Comparison of ENCODE assay signal across 10 cellular contexts in genomic region chr21:37914211-37914900, GRCh38. TPM values are rescaled to one million over a fixed set of nuclear protein-coding genes. Genes with fewer than 3 reads are reported as not detected.
DNase-seq lines count a peak whose midpoint lies in the region; TF ChIP-seq lines count a peak whose summit lies in the region.
"Had no signal": no experiment of that assay in that cellular context is flagged by ENCODE, and none has a peak within 500 bp of the region (broad histone marks: within the 10 kb centered on the region; RNA-seq: fewer than 3 reads in every experiment).

No MANE protein-coding gene starts in this region.

- no peaks in the 10 kb centered on the region for H3K9me3 Mint-ChIP-seq in MCF 10A (ENCODE audit: unreplicated experiment)

- H3K36me3 ChIP-seq in breast epithelium (no peaks in the 10 kb centered on the region), testis (ENCODE audit: low read depth, missing control alignments) (no peaks in the 10 kb centered on the region)

- CTCF ChIA-PET in MCF 10A (lab: Yijun Ruan, JAX), result interaction anchor here (0.6 kb wide), 1 partner anchor 12 kb away, joined by 3 read pairs; no protein-coding TSS in a partner anchor

- intact Hi-C loops in MCF 10A (cut with micrococcal nuclease), result no loop called here
- intact Hi-C loops in breast epithelium (cut with DNase I; ENCODE audit: low total_unique reads), result no loop called here
- intact Hi-C loops in testis (cut with DNase I; ENCODE audit: low total_unique reads), result no loop called here

- H3K4me1 ChIP-seq in breast epithelium (peaks cover 0 to 11% of the 10 kb centered on the region in 2 donors), testis (peaks cover 9% of the 10 kb centered on the region)

- TF ChIP-seq POLR2A in breast epithelium (IDR thresholded peaks at IDR 0.05) (no peak), testis (IDR thresholded peaks at IDR 0.05) (no peak)

- H3K4me1 Mint-ChIP-seq in MCF 10A (ENCODE audit: insufficient read depth, unreplicated experiment), result peaks cover 11% of the 10 kb centered on the region

- DNase-seq in MCF 10A (ENCODE audit: unreplicated experiment) (peak; percentile 30), breast epithelium (ENCODE audit: low spot score in 2 of 2) (no peak), NCI-H774 (lab: John Stamatoyannopoulos, UW) (peak; percentile 8), fibroblast of villous mesenchyme (ENCODE audit: low read depth) (peak; percentile 6), testis (peak; percentile 30), NCI-H187 (lab: John Stamatoyannopoulos, UW) (no peak), SW 1271 (lab: John Stamatoyannopoulos, UW) (no peak)
- DNase-seq in stimulated activated naive CD4-positive, alpha-beta T cell (lab: John Stamatoyannopoulos, UW), result no peak
- DNase-seq: naive B cell had no signal

- no peak overlapping the region for H3K4me3 Mint-ChIP-seq in MCF 10A (ENCODE audit: unreplicated experiment)

- H3K27ac Mint-ChIP-seq in MCF 10A (ENCODE audit: low read depth, unreplicated experiment), result no peak overlapping the region

- 3% methylated on average over 31 of the region's 31 CpGs for WGBS in testis, 2 donors

- H3K27ac ChIP-seq in breast epithelium (no peak overlapping the region), testis (no peak overlapping the region)

- POLR2A ChIA-PET in MCF 10A (lab: Yijun Ruan, JAX), result interaction anchor here (0.5 to 0.7 kb wide), 2 partner anchors 28 to 46 kb away, joined by 3 read pairs; no protein-coding TSS in a partner anchor

- peaks cover 31% of the 10 kb centered on the region for H3K27me3 Mint-ChIP-seq in MCF 10A (ENCODE audit: insufficient read depth, unreplicated experiment)

- H3K4me3 ChIP-seq in breast epithelium (no peak overlapping the region), fibroblast of villous mesenchyme (ENCODE audit: low read depth, low read length) (no peak overlapping the region), testis (peak overlapping the region in 1 of 2 donors; percentile 12)

- H3K27me3 ChIP-seq in breast epithelium (peaks cover 0 to 67% of the 10 kb centered on the region in 2 donors), testis (no peaks in the 10 kb centered on the region)

- H3K9me3 ChIP-seq in breast epithelium (no peaks in the 10 kb centered on the region), testis (no peaks in the 10 kb centered on the region)

- BruUV-seq in MCF 10A (replicated peaks; lab: Mats Ljungman, UMichigan), result no TSS peak

- no peaks in the 10 kb centered on the region for H3K36me3 Mint-ChIP-seq in MCF 10A (ENCODE audit: insufficient read depth, unreplicated experiment)

- TF ChIP-seq CTCF in MCF 10A (IDR thresholded peaks at IDR 0.05; ENCODE audit: unreplicated experiment), result no peak
- TF ChIP-seq CTCF in breast epithelium (IDR thresholded peaks at IDR 0.05), result no peak
- TF ChIP-seq CTCF in fibroblast of villous mesenchyme (IDR thresholded peaks at IDR 0.05; ENCODE audit: insufficient read depth, low read depth, low read length), result no peak
- no peak for TF ChIP-seq CTCF in testis (IDR thresholded peaks at IDR 0.05)

RNA-seq across cellular contexts. Expression of gene KCNJ6, which starts 1.9 kb away (rescaled TPM):
- total RNA-seq in MCF 10A (2022) (0.20 and 0.28 TPM in 2 replicates), breast epithelium (not detected), fibroblast of villous mesenchyme (under 0.01 TPM in 1 of 2 replicates, not detected in the other), testis (under 1 TPM; 0.24 to 0.25 TPM)
- polyA plus RNA-seq in testis (ENCODE audit: insufficient read depth, low read depth, low replicate concordance), result 0.25 TPM
- total RNA-seq: subcutaneous adipose tissue had no signal

Comparison
In these comparisons a context has a peak if more than half of its experiments do, and no peak if none do; other contexts are left out.
1. DNase-seq: peak in MCF 10A (single experiment), NCI-H774 (single experiment), fibroblast of villous mesenchyme (single experiment) and testis (single experiment); none in breast epithelium (0 of 2), NCI-H187 (0 of 2), SW 1271 (0 of 2) and stimulated activated naive CD4-positive, alpha-beta T cell (0 of 6).